4 cellular contexts compared by ENCODE assay signal in genomic region chr12:6742080-6742479, GRCh38. TPM values are rescaled to one million over a fixed set of nuclear protein-coding genes. Genes with fewer than 3 reads are reported as not detected.
"Had no signal": no experiment of that assay in that cellular context is flagged by ENCODE, and none has a peak within 500 bp of the region (broad histone marks: within the 10 kb centered on the region; RNA-seq: fewer than 3 reads in every experiment).

No MANE protein-coding gene starts in this region.

RNA-seq across cellular contexts. Expression of gene LAG3, which starts 30.2 kb away (rescaled TPM):
- total RNA-seq: ascending aorta, bronchial epithelial cell had no signal

RNA-seq across cellular contexts. Expression of gene PIANP, which starts 41.5 kb away (rescaled TPM):
- total RNA-seq: activated CD8-positive, alpha-beta T cell treated with anti-CD3 and anti-CD28 coated beads for 36 hours; ascending aorta; bronchial epithelial cell; fibroblast of villous mesenchyme had no signal
